Comparison of ENCODE assay signal across 18 cellular contexts in genomic region chr13:98192008-98192407, GRCh38. TPM values are rescaled to one million over a fixed set of nuclear protein-coding genes. Genes with fewer than 3 reads are reported as not detected.
DNase-seq lines count a peak whose midpoint lies in the region; ATAC-seq, FAIRE-seq and TF ChIP-seq lines count a peak whose summit lies in the region.
"Had no signal": no experiment of that assay in that cellular context is flagged by ENCODE, and none has a peak within 500 bp of the region (broad histone marks: within the 10 kb centered on the region; RNA-seq: fewer than 3 reads in every experiment).

No MANE protein-coding gene starts in this region.

- H3K4me3 ChIP-seq in transverse colon: no peak overlapping the region
- H3K4me3 ChIP-seq: HAP-1 had no signal

- no peak for TF ChIP-seq POLR2A in transverse colon (IDR thresholded peaks at IDR 0.05)

- no peaks in the 10 kb centered on the region for H3K9me3 ChIP-seq in transverse colon
- H3K9me3 ChIP-seq: Caco-2, HAP-1 had no signal

- no peak for DNase-seq in chondrocyte (ENCODE audit: low spot score)
- DNase-seq in left colon: no peak
- DNase-seq in transverse colon: no peak
- DNase-seq in RCC 7860 (ENCODE audit: low spot score): no peak
- DNase-seq in activated CD4-positive, alpha-beta T cell treated with anti-CD3 and anti-CD28 coated beads, Interleukin-2, amount 50 U/mL, for 48 hours: no peak
- DNase-seq: C1 segment of cervical spinal cord; Caco-2; CD4-positive, alpha-beta memory T cell; DMS153; DND-41; GOT3 had no signal

- TF ChIP-seq CTCF in chondrocyte (IDR thresholded peaks at IDR 0.05) (no peak), transverse colon (IDR thresholded peaks at IDR 0.05) (no peak)

- TF ChIP-seq EP300 in transverse colon (IDR thresholded peaks at IDR 0.05; ENCODE audit: low read depth): no peak

- no peak for FAIRE-seq in RCC 7860 (lab: Jason Lieb, UNC)
- FAIRE-seq: G401.6, GM12892, H54 had no signal

- H3K4me3 Mint-ChIP-seq in chondrocyte (ENCODE audit: unreplicated experiment): no peak overlapping the region
- H3K4me3 Mint-ChIP-seq: CD4-positive, alpha-beta memory T cell had no signal

- H3K4me1 Mint-ChIP-seq in chondrocyte (ENCODE audit: low read depth): peaks cover 86% of the 10 kb centered on the region
- H3K4me1 Mint-ChIP-seq: CD4-positive, alpha-beta memory T cell had no signal

- H3K36me3 Mint-ChIP-seq in chondrocyte (ENCODE audit: low read depth): peaks cover 3% of the 10 kb centered on the region
- H3K36me3 Mint-ChIP-seq: CD4-positive, alpha-beta memory T cell had no signal

- H3K36me3 ChIP-seq in transverse colon: no peaks in the 10 kb centered on the region
- H3K36me3 ChIP-seq: HAP-1 had no signal

- intact Hi-C loops in left colon (cut with DNase I, micrococcal nuclease): no loop called here
- intact Hi-C loops in transverse colon (cut with DNase I; ENCODE audit: low total_unique reads): no loop called here

- H3K9me3 Mint-ChIP-seq in chondrocyte (ENCODE audit: low read depth): no peaks in the 10 kb centered on the region
- H3K9me3 Mint-ChIP-seq: CD4-positive, alpha-beta memory T cell had no signal

- WGBS in transverse colon (ENCODE audit: low coverage in 1 of 2), 2 donors: 15 to 31% methylated on average over 2 of the region's 2 CpGs

- no peaks in the 10 kb centered on the region for H3K27me3 Mint-ChIP-seq in chondrocyte (ENCODE audit: low read depth)

- no peaks in the 10 kb centered on the region for H3K27me3 ChIP-seq in transverse colon

- peak overlapping the region; percentile 81 for H3K27ac Mint-ChIP-seq in chondrocyte (ENCODE audit: unreplicated experiment)
- H3K27ac Mint-ChIP-seq: CD4-positive, alpha-beta memory T cell had no signal

- peaks cover 5 to 44% (median 19%) of the 10 kb centered on the region in 4 donors for H3K4me1 ChIP-seq in transverse colon
- H3K4me1 ChIP-seq: Caco-2 had no signal

- in situ Hi-C loops in transverse colon (cut with MboI; ENCODE audit: low pct_ligation_motif_present in 1 of 4, low pct_unique_long_range_greater_than_20kb in 1 of 4, low sequenced_read_pairs in 3 of 4): no loop called here

- ATAC-seq in left colon (peak; percentile 63), HG02885 (IDR thresholded peaks at IDR 0.05; ENCODE audit: poor library complexity, unreplicated experiment) (no peak)

- peak overlapping the region in 3 of 4 donors; percentile 8 to 26 (median 25) for H3K27ac ChIP-seq in transverse colon

RNA-seq across cellular contexts. Expression of gene RNF113B, which starts 14.9 kb away (rescaled TPM):
- total RNA-seq in chondrocyte (not detected in 3 replicates), left colon (not detected), transverse colon (not detected)
- total RNA-seq: A172; A673; Caco-2; CD4-positive, alpha-beta memory T cell had no signal

RNA-seq across cellular contexts. Expression of gene FARP1, which starts 49.1 kb away (rescaled TPM):
- total RNA-seq in chondrocyte: 237 to 331 TPM (median 328 TPM) in 3 replicates
- total RNA-seq in left colon: 10 to 100 TPM; 38.8 to 50.3 TPM
- 10 to 100 TPM; 32.8 to 41.8 (median 38.3) TPM for total RNA-seq in transverse colon
